In genomic region chr19:47514869-47515588, GRCh38 we compare ENCODE assay signal across 8 cellular contexts. TPM values are rescaled to one million over a fixed set of nuclear protein-coding genes. Genes with fewer than 3 reads are reported as not detected.
DNase-seq lines count a peak whose midpoint lies in the region; ATAC-seq and TF ChIP-seq lines count a peak whose summit lies in the region.

Gene NAPA (minus strand): TSS chr19:47515063. CDS start chr19:47514940, 123 bp downstream.

- H3K4me3 ChIP-seq in SK-N-SH (ENCODE audit: low read depth in 2 of 2, low read length in 1 of 2) (peak within 1 kb of the TSS; percentile 91 to 97), gastroesophageal sphincter (peak within 1 kb of the TSS; percentile 76 to 97), neutrophil (ENCODE audit: low read depth in 1 of 2, low read length in 1 of 2) (peak within 1 kb of the TSS; percentile 88 to 98)

- TF ChIP-seq CTCF in SK-N-SH (IDR thresholded peaks at IDR 0.05) (no peak), gastroesophageal sphincter (IDR thresholded peaks at IDR 0.05) (peak in 1 of 4 experiments; percentile 0), neutrophil (IDR thresholded peaks at IDR 0.05) (no peak)

- peak within 1 kb of the TSS; percentile 99 for H3K9ac ChIP-seq in SK-N-SH

- WGBS in SK-N-SH (ENCODE audit: low lambda C conversion rate) = 0% methylated on average over 16 of the region's 78 CpGs
- 0% methylated on average over 1 to 6 of the region's 78 CpGs for WGBS in gastroesophageal sphincter (ENCODE audit: low coverage in 1 of 2), 2 donors

- H2AFZ ChIP-seq in SK-N-SH (ENCODE audit: low read depth) = peak within 1 kb of the TSS; percentile 97

- H3K4me2 ChIP-seq in SK-N-SH = peak within 1 kb of the TSS; percentile 100

- CTCF ChIA-PET in SK-N-SH (lab: Yijun Ruan, JAX) = interaction anchor here (0.5 to 7.9 kb wide), 40 partner anchors 8 to 233 kb away, joined by 3 to 168 read pairs (median 5); partner anchors contain the start of genes BICRA, EHD2 and KPTN

- no peaks in the 10 kb centered on the region for H3K27me3 ChIP-seq in SK-N-SH (ENCODE audit: insufficient read depth)
- peaks cover 2% of the 10 kb centered on the region for H3K27me3 ChIP-seq in gastroesophageal sphincter
- H3K27me3 ChIP-seq in neutrophil = peaks cover 34% of the 10 kb centered on the region

- DNase-seq in GM04504 (ENCODE audit: low read depth) = peak; percentile 100
- DNase-seq in NCI-H1048 (lab: John Stamatoyannopoulos, UW) = peak; percentile 99
- DNase-seq in SK-N-SH = peak; percentile 99
- DNase-seq in activated naive CD4-positive, alpha-beta T cell treated with anti-CD3 and anti-CD28 coated beads, Interleukin-2, amount 50 U/mL, for 16 hours = peak; percentile 100
- peak; percentile 94 to 100 (median 100) for DNase-seq in substantia nigra (lab: John Stamatoyannopoulos, UW)

- H4K20me1 ChIP-seq in SK-N-SH (ENCODE audit: insufficient read depth) = peaks cover 15% of the 10 kb centered on the region

- peaks cover 15 to 16% of the 10 kb centered on the region in 2 experiments; a peak in 3 of 4 replicates for H3K4me1 ChIP-seq in SK-N-SH (ENCODE audit: control insufficient read depth in 1 of 2, insufficient read depth in 2 of 2, low read depth in 1 of 2, low read length in 1 of 2)
- H3K4me1 ChIP-seq in gastroesophageal sphincter = peaks cover 7 to 50% (median 35%) of the 10 kb centered on the region in 3 donors
- peaks cover 37 to 40% of the 10 kb centered on the region in 2 experiments for H3K4me1 ChIP-seq in neutrophil (ENCODE audit: control insufficient read depth in 1 of 2, insufficient read depth in 1 of 2, low read depth in 1 of 2, low read length in 1 of 2)

- ATAC-seq in HG02571 (IDR thresholded peaks at IDR 0.05; ENCODE audit: unreplicated experiment) (peak; percentile 85), gastroesophageal sphincter (peak; percentile 97)

- peak; percentile 94 for TF ChIP-seq POLR2A in gastroesophageal sphincter (IDR thresholded peaks at IDR 0.05)

- H3K36me3 ChIP-seq in SK-N-SH (replicated peaks in 1 of 2; ENCODE audit: control insufficient read depth in 1 of 2, insufficient read depth in 2 of 2, low read length in 1 of 2) = peaks cover 0 to 3% of the 10 kb centered on the region in 2 experiments
- H3K36me3 ChIP-seq in gastroesophageal sphincter = no peaks in the 10 kb centered on the region
- H3K36me3 ChIP-seq in neutrophil = peaks cover 4% of the 10 kb centered on the region

- no peaks in the 10 kb centered on the region for H3K9me3 ChIP-seq in SK-N-SH
- H3K9me3 ChIP-seq in gastroesophageal sphincter = no peaks in the 10 kb centered on the region
- H3K9me3 ChIP-seq in neutrophil = no peaks in the 10 kb centered on the region

- TF ChIP-seq EP300 in SK-N-SH (IDR thresholded peaks at IDR 0.05; ENCODE audit: borderline replicate concordance in 1 of 2, low read depth in 1 of 2, low read length in 1 of 2) = peak in 1 of 2 experiments; percentile 60; a peak in 1 of 4 replicates
- TF ChIP-seq EP300 in gastroesophageal sphincter (IDR thresholded peaks at IDR 0.05) = no peak

- H3K27ac ChIP-seq in SK-N-SH (ENCODE audit: low read depth in 2 of 2, low read length in 1 of 2) (peak within 1 kb of the TSS; percentile 81 to 88), gastroesophageal sphincter (peak within 1 kb of the TSS; percentile 95 to 99 (median 98)), neutrophil (peak within 1 kb of the TSS; percentile 98), substantia nigra (ENCODE audit: low read depth, low read length, poor library complexity, severe bottlenecking) (peak within 1 kb of the TSS; percentile 88)

- H3F3A ChIP-seq in SK-N-SH (replicated peaks; ENCODE audit: insufficient read depth) = no peaks in the 10 kb centered on the region

- TF ChIP-seq RAD21 in SK-N-SH (IDR thresholded peaks at IDR 0.05; ENCODE audit: low read length) = peak; percentile 81

- H3K79me2 ChIP-seq in SK-N-SH (ENCODE audit: insufficient read depth) = peaks cover 46% of the 10 kb centered on the region

- H3K9me2 ChIP-seq in SK-N-SH = no peaks in the 10 kb centered on the region

- POLR2A ChIA-PET in SK-N-SH (lab: Yijun Ruan, JAX) = interaction anchor here (1.0 to 1.5 kb wide), 4 partner anchors 9 to 85 kb away, joined by 3 to 11 read pairs (median 5); partner anchors contain the start of gene KPTN

TF ChIP-seq in SK-N-SH, 30 proteins besides CTCF, POLR2A, EP300 and RAD21 (continues in another document):
- TF ChIP-seq RFX5 (IDR thresholded peaks at IDR 0.05; ENCODE audit: low read length) = peak; percentile 58
- TF ChIP-seq ELF1 (IDR thresholded peaks at IDR 0.05) = peak; percentile 69; the same call in 1 of the 2 replicates
- TF ChIP-seq NRF1 (IDR thresholded peaks at IDR 0.05; ENCODE audit: low read depth, low read length) = peak; percentile 66
- TF ChIP-seq ZBTB33 (IDR thresholded peaks at IDR 0.05; ENCODE audit: borderline replicate concordance, low read depth) = no peak
- TF ChIP-seq CHD2 (IDR thresholded peaks at IDR 0.05; ENCODE audit: low read length, partially characterized antibody) = peak; percentile 61
- TF ChIP-seq JUND (IDR thresholded peaks at IDR 0.05) = no peak
- 0 out of 2 replicates have a peak, but pooled peaks have one; percentile 7 for TF ChIP-seq IRF3 (IDR thresholded peaks at IDR 0.05; ENCODE audit: low read depth, low read length)
- no peak for TF ChIP-seq EZH2phosphoT487 (IDR thresholded peaks at IDR 0.05; ENCODE audit: borderline replicate concordance, low read depth)
- TF ChIP-seq FOXM1 (IDR thresholded peaks at IDR 0.05; ENCODE audit: low read depth) = no peak
- TF ChIP-seq SIN3A (IDR thresholded peaks at IDR 0.05; ENCODE audit: borderline replicate concordance, low read depth, low read length) = peak; percentile 99
- TF ChIP-seq GABPA (IDR thresholded peaks at IDR 0.05; ENCODE audit: low read depth) = no peak
- TF ChIP-seq MEF2A (IDR thresholded peaks at IDR 0.05; ENCODE audit: borderline replicate concordance, low read depth) = no peak
- no peak for TF ChIP-seq RXRA (IDR thresholded peaks at IDR 0.05; ENCODE audit: borderline replicate concordance, low read depth)
- TF ChIP-seq PBX3 (IDR thresholded peaks at IDR 0.05) = peak; percentile 68
- TF ChIP-seq FOSL2 (IDR thresholded peaks at IDR 0.05; ENCODE audit: borderline replicate concordance, low read depth) = no peak

RNA-seq across cellular contexts. Expression of gene NAPA, which starts in this region (rescaled TPM):
- 80.0 and 84.1 TPM in 2 replicates for polyA plus RNA-seq in SK-N-SH (2012; rRNA removed)
- polyA plus RNA-seq in SK-N-SH (2012; cell fraction: cytosol; rRNA removed) = 52.6 and 63.9 TPM in 2 replicates
- 84.9 and 99.7 TPM in 2 replicates for polyA plus RNA-seq in SK-N-SH (2012; cell fraction: nucleus; rRNA removed)
- 100 to 1,000 TPM in 2 of 4 donors, 10 to 100 TPM in 2; 95.9 to 134 (median 112) TPM for total RNA-seq in gastroesophageal sphincter

Comparison
In these comparisons a context has a peak if more than half of its experiments do, and no peak if none do; other contexts are left out.
1. Peak in every context shown above with its lines: DNase-seq, ATAC-seq, H3K4me3 ChIP-seq and H3K27ac ChIP-seq.